ENCODE assay signal across 29 cellular contexts in the genomic region with DNA sequence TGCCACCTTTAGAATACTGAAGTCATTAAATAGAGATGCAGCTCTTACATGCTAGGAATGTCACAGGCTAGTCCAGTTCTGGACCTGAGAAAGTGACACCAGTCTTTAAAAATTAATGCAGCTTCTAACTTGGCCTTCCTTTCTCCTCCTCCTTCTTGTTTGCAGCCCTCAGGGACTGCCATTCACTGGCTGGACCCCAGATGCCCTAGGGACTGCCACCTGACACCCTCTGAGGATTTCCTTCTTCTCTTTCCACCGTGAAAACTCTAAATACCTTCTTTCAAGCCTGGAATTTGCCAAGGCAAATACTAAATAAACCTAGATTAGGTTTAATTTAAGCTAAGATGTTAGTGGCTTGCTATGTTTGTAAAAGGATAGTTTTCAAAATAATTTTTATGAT.
"Had no signal": no experiment of that assay in that cellular context is flagged by ENCODE, and none has a peak within 500 bp of the region (broad histone marks: within the 10 kb centered on the region; RNA-seq: fewer than 3 reads in every experiment).

No MANE protein-coding gene starts in this region.

- H3K9ac ChIP-seq: KMS-11 had no signal

- H3K27ac ChIP-seq: adrenal gland, body of pancreas, breast epithelium, KMS-11, Peyer's patch had no signal

- H3K4me1 ChIP-seq: adrenal gland, body of pancreas, breast epithelium, Peyer's patch had no signal

- H3K4me2 ChIP-seq: KMS-11 had no signal

- DNase-seq: activated CD4-positive, alpha-beta T cell treated with anti-CD3 and anti-CD28 coated beads for 36 hours; activated CD4-positive, alpha-beta T cell treated with anti-CD3 and anti-CD28 coated beads, Interleukin-2, amount 10 ng/mL, durations not matched to agents 7 days and 5 days; activated CD4-positive, alpha-beta T cell treated with anti-CD3 and anti-CD28 coated beads, Interleukin-2, amount 50 U/mL, for 48 hours; activated CD8-positive, alpha-beta T cell treated with anti-CD3 and anti-CD28 coated beads, Interleukin-2, amount 10 ng/mL, durations not matched to agents 7 days and 5 days; activated gamma-delta T cell treated with Interleukin-2 at 50 U/mL for 16 hours; activated naive CD4-positive, alpha-beta T cell treated with anti-CD3 and anti-CD28 coated beads for 36 hours; activated T-cell treated with anti-CD3 and anti-CD28 coated beads, Interleukin-2, amount 50 U/mL, for 24 hours; adrenal gland; body of pancreas; MM.1S; MV-4-11; NCI-H1092; NCI-H187 treated with DMSO at 0.1 percent for 48 hours; NCI-H2081; NCI-H2227 treated with DMSO at 0.1 percent for 48 hours; NCI-H446; NCI-H510A treated with DMSO at 0.1 percent for 48 hours; NCI-H526 treated with DMSO at 0.1 percent for 48 hours; NCI-H82; NK-92 treated with Interleukin-12 subunit alpha and Interleukin-12 subunit beta, amount 100 ng/mL, for 24 hours; PC-3; Peyer's patch; RPMI8226; SHP77 treated with DMSO at 0.1 percent for 48 hours; T-helper 1 cell; T-helper 2 cell; T-helper 9 cell had no signal

- H3K4me3 ChIP-seq: adrenal gland, body of pancreas, breast epithelium, Peyer's patch had no signal

- H3K27me3 ChIP-seq: adrenal gland, body of pancreas, breast epithelium, Peyer's patch had no signal

- H3K9me3 ChIP-seq: adrenal gland, body of pancreas, Peyer's patch had no signal

- H3K36me3 ChIP-seq: adrenal gland, breast epithelium, Peyer's patch had no signal
